In genomic region chr12:19113464-19113863, GRCh38 we compare ENCODE assay signal across 2 cellular contexts.
A peak's percentile ranks its signal among the peaks of the same experiment; 100 is the strongest.
TF ChIP-seq lines count a peak whose summit lies in the region.

No MANE protein-coding gene starts in this region.

TF ChIP-seq in GM23338, 12 proteins besides CTCF, POLR2A, EP300 and RAD21:
- TF ChIP-seq NANOG (IDR thresholded peaks at IDR 0.05; ENCODE audit: borderline replicate concordance) (no peak), STAT1 (IDR thresholded peaks at IDR 0.05; ENCODE audit: unreplicated experiment) (no peak), ZNF114 (CRISPR knock-in tag; IDR thresholded peaks at IDR 0.05) (no peak), EZH2phosphoT487 (IDR thresholded peaks at IDR 0.05; ENCODE audit: unreplicated experiment) (no peak), ZNF331 (CRISPR knock-in tag; IDR thresholded peaks at IDR 0.05; ENCODE audit: low read depth) (no peak), REST (IDR thresholded peaks at IDR 0.05; ENCODE audit: unreplicated experiment) (no peak), CREB1 (CRISPR knock-in tag; IDR thresholded peaks at IDR 0.05; ENCODE audit: low read depth) (no peak), ZNF462 (CRISPR knock-in tag; IDR thresholded peaks at IDR 0.05) (no peak), POLR2AphosphoS5 (IDR thresholded peaks at IDR 0.05; ENCODE audit: low read depth) (no peak), JUNB (IDR thresholded peaks at IDR 0.05; ENCODE audit: unreplicated experiment) (no peak), ETS1 (IDR thresholded peaks at IDR 0.05) (no peak), EZH2 (IDR thresholded peaks at IDR 0.05; ENCODE audit: low read depth, unreplicated experiment) (no peak)

TF ChIP-seq in K562, 482 proteins besides CTCF, POLR2A, EP300 and RAD21:
- TF ChIP-seq ZNF785 (CRISPR knock-in tag; IDR thresholded peaks at IDR 0.05): no peak
- no peak for TF ChIP-seq ESRRA (IDR thresholded peaks at IDR 0.05; ENCODE audit: borderline replicate concordance, low read depth)
- TF ChIP-seq ZNF263 (CRISPR knock-in tag; IDR thresholded peaks at IDR 0.05; ENCODE audit: borderline replicate concordance): no peak
- peak; percentile 52 for TF ChIP-seq ATF3 (IDR thresholded peaks at IDR 0.05)
- TF ChIP-seq ATF3 (CRISPR knock-in tag; conservative IDR thresholded peaks at IDR 0.05): no peak
- TF ChIP-seq NUFIP1 (IDR thresholded peaks at IDR 0.05; ENCODE audit: partially characterized antibody): no peak
- TF ChIP-seq HES1 (IDR thresholded peaks at IDR 0.05; ENCODE audit: low read depth): no peak
